Comparison of ENCODE assay signal across 13 cellular contexts in the genomic region with DNA sequence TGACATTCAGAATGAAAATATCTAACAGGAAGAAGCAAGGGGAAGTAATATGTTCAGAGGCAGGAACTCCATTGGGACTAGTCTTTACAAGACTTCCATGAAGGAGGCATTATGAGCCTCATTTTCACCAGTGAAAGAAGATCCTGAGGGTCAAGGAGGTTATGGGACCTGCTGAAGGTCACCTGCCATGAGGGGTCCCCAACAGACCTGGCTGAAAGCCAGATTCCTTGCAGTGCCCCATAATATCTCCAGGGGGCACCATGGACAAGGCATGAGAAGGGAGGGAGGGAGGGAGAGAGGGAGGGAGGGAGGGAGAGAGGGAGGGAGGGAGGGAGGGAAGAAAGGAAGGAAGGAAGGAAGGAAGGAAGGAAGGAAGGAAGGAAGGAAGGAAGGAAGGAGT. TPM values are rescaled to one million over a fixed set of nuclear protein-coding genes. Genes with fewer than 3 reads are reported as not detected.
DNase-seq lines count a peak whose midpoint lies in the region; ATAC-seq and TF ChIP-seq lines count a peak whose summit lies in the region.
"Had no signal": no experiment of that assay in that cellular context is flagged by ENCODE, and none has a peak within 500 bp of the region (broad histone marks: within the 10 kb centered on the region; RNA-seq: fewer than 3 reads in every experiment).

No MANE protein-coding gene starts in this region.

- peaks cover 0 to 28% of the 10 kb centered on the region in 2 experiments; a peak in 2 of 4 replicates for H3K4me1 ChIP-seq in SK-N-SH (ENCODE audit: control insufficient read depth in 1 of 2, insufficient read depth in 2 of 2, low read depth in 1 of 2, low read length in 1 of 2)
- H3K4me1 ChIP-seq in OCI-LY3 (ENCODE audit: low read length), result peaks cover 9% of the 10 kb centered on the region; the same call in 1 of the 2 replicates

- POLR2A ChIA-PET in SK-N-SH (lab: Yijun Ruan, JAX), result no interaction called here

- H3K9me3 ChIP-seq in SK-N-SH, result no peaks in the 10 kb centered on the region
- H3K9me3 ChIP-seq in OCI-LY3 (ENCODE audit: insufficient read depth, low read length), result no peaks in the 10 kb centered on the region
- no peaks in the 10 kb centered on the region for H3K9me3 ChIP-seq in MG63
- H3K9me3 ChIP-seq: heart right ventricle, upper lobe of left lung had no signal

- H3K79me2 ChIP-seq in SK-N-SH (ENCODE audit: insufficient read depth), result no peaks in the 10 kb centered on the region
- no peaks in the 10 kb centered on the region for H3K79me2 ChIP-seq in OCI-LY3 (ENCODE audit: low read length)

- H3K27ac ChIP-seq in SK-N-SH (ENCODE audit: low read depth in 2 of 2, low read length in 1 of 2), result no peak overlapping the region
- H3K27ac ChIP-seq in OCI-LY3 (ENCODE audit: low read length), result no peak overlapping the region
- H3K27ac ChIP-seq: heart right ventricle, upper lobe of left lung had no signal

- in situ Hi-C loops in GM13976 (cut with MboI; ENCODE audit: low sequenced_read_pairs, unreplicated experiment), result no loop called here

- no peaks in the 10 kb centered on the region for H3K9me2 ChIP-seq in SK-N-SH

- H3K27me3 ChIP-seq in SK-N-SH (ENCODE audit: insufficient read depth) (no peaks in the 10 kb centered on the region), OCI-LY3 (ENCODE audit: low read depth, low read length) (peaks cover 19% of the 10 kb centered on the region), MG63 (no peaks in the 10 kb centered on the region)
- H3K27me3 ChIP-seq: upper lobe of left lung had no signal

- no peak overlapping the region for H3K4me2 ChIP-seq in SK-N-SH
- H3K4me2 ChIP-seq in OCI-LY3 (ENCODE audit: low read length), result no peak overlapping the region

- peak; percentile 40 for TF ChIP-seq CTCF in SK-N-SH (IDR thresholded peaks at IDR 0.05)
- TF ChIP-seq CTCF in OCI-LY3 (IDR thresholded peaks at IDR 0.05; ENCODE audit: low read depth, low read length), result peak; percentile 20; the same call in 1 of the 2 replicates
- no peak for TF ChIP-seq CTCF in epithelial cell of esophagus (IDR thresholded peaks at IDR 0.05; ENCODE audit: insufficient read depth, low read depth, low read length, missing control alignments)
- no peak for TF ChIP-seq CTCF in GM13976 (IDR thresholded peaks at IDR 0.05; ENCODE audit: borderline replicate concordance, control extremely low read depth, extremely low read depth, insufficient read depth, missing control alignments)

- TF ChIP-seq EP300 in SK-N-SH (IDR thresholded peaks at IDR 0.05; ENCODE audit: borderline replicate concordance in 1 of 2, low read depth in 1 of 2, low read length in 1 of 2), result no peak

- no peak for ATAC-seq in SK-N-SH treated with all-trans-retinoic acid at 6 μM for 48 hours
- ATAC-seq: heart right ventricle, T-cell had no signal

- DNase-seq in SK-N-SH, result peak; percentile 55
- DNase-seq in epithelial cell of esophagus (ENCODE audit: low read depth), result peak; percentile 11
- no peak for DNase-seq in MG63
- no peak for DNase-seq in GM19238 (ENCODE audit: insufficient read length, low spot score)
- DNase-seq in NCI-H1048 (lab: John Stamatoyannopoulos, UW), result no peak
- no peak for DNase-seq in GM13976 (ENCODE audit: low spot score)
- DNase-seq: heart right ventricle, NCI-H1930, T-cell, upper lobe of left lung had no signal

- H4K20me1 ChIP-seq in SK-N-SH (ENCODE audit: insufficient read depth) (no peaks in the 10 kb centered on the region), OCI-LY3 (ENCODE audit: insufficient read depth, low read length) (no peaks in the 10 kb centered on the region)

- TF ChIP-seq RAD21 in SK-N-SH (IDR thresholded peaks at IDR 0.05; ENCODE audit: low read length), result peak; percentile 24; the same call in 1 of the 2 replicates

- H2AFZ ChIP-seq in SK-N-SH (ENCODE audit: low read depth), result no peak overlapping the region
- H2AFZ ChIP-seq in OCI-LY3 (ENCODE audit: low read depth, low read length), result no peak overlapping the region

- H3K4me3 ChIP-seq in SK-N-SH (ENCODE audit: low read depth in 2 of 2, low read length in 1 of 2) (no peak overlapping the region), OCI-LY3 (ENCODE audit: low read length) (no peak overlapping the region), epithelial cell of esophagus (ENCODE audit: low read length) (no peak overlapping the region), MG63 (no peak overlapping the region)
- H3K4me3 ChIP-seq: heart right ventricle, upper lobe of left lung had no signal

- H3K9ac ChIP-seq in SK-N-SH, result no peak overlapping the region
- H3K9ac ChIP-seq in OCI-LY3 (ENCODE audit: low read length), result no peak overlapping the region

- CTCF ChIA-PET in SK-N-SH (lab: Yijun Ruan, JAX), result interaction anchor here (1.6 to 2.6 kb wide), 2 partner anchors 20 to 53 kb away, joined by 4 to 8 read pairs; no protein-coding TSS in a partner anchor

- no peaks in the 10 kb centered on the region for H3K36me3 ChIP-seq in SK-N-SH (replicated peaks in 1 of 2; ENCODE audit: control insufficient read depth in 1 of 2, insufficient read depth in 2 of 2, low read length in 1 of 2)
- H3K36me3 ChIP-seq in OCI-LY3 (replicated peaks; ENCODE audit: low read depth, low read length), result no peaks in the 10 kb centered on the region
- no peaks in the 10 kb centered on the region for H3K36me3 ChIP-seq in MG63
- H3K36me3 ChIP-seq: heart right ventricle, upper lobe of left lung had no signal

- H3F3A ChIP-seq in SK-N-SH (replicated peaks; ENCODE audit: insufficient read depth), result peaks cover 23% of the 10 kb centered on the region

TF ChIP-seq in SK-N-SH, 30 proteins besides CTCF, POLR2A, EP300 and RAD21:
- TF ChIP-seq, protein P1, sequence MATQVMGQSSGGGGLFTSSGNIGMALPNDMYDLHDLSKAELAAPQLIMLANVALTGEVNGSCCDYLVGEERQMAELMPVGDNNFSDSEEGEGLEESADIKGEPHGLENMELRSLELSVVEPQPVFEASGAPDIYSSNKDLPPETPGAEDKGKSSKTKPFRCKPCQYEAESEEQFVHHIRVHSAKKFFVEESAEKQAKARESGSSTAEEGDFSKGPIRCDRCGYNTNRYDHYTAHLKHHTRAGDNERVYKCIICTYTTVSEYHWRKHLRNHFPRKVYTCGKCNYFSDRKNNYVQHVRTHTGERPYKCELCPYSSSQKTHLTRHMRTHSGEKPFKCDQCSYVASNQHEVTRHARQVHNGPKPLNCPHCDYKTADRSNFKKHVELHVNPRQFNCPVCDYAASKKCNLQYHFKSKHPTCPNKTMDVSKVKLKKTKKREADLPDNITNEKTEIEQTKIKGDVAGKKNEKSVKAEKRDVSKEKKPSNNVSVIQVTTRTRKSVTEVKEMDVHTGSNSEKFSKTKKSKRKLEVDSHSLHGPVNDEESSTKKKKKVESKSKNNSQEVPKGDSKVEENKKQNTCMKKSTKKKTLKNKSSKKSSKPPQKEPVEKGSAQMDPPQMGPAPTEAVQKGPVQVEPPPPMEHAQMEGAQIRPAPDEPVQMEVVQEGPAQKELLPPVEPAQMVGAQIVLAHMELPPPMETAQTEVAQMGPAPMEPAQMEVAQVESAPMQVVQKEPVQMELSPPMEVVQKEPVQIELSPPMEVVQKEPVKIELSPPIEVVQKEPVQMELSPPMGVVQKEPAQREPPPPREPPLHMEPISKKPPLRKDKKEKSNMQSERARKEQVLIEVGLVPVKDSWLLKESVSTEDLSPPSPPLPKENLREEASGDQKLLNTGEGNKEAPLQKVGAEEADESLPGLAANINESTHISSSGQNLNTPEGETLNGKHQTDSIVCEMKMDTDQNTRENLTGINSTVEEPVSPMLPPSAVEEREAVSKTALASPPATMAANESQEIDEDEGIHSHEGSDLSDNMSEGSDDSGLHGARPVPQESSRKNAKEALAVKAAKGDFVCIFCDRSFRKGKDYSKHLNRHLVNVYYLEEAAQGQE (IDR thresholded peaks at IDR 0.05; ENCODE audit: low read depth, low read length), result 0 out of 2 replicates have a peak, but pooled peaks have one; percentile 18
- TF ChIP-seq MEF2A (IDR thresholded peaks at IDR 0.05; ENCODE audit: borderline replicate concordance, low read depth) (no peak), RXRA (IDR thresholded peaks at IDR 0.05; ENCODE audit: borderline replicate concordance, low read depth) (no peak)

TF ChIP-seq in SK-N-SH treated with all-trans-retinoic acid at 6 μM for 48 hours, 23 proteins besides CTCF, POLR2A, EP300 and RAD21:
- TF ChIP-seq PPARA (CRISPR knock-in tag; IDR thresholded peaks at IDR 0.05; ENCODE audit: borderline replicate concordance), result no peak
- TF ChIP-seq, protein P2, sequence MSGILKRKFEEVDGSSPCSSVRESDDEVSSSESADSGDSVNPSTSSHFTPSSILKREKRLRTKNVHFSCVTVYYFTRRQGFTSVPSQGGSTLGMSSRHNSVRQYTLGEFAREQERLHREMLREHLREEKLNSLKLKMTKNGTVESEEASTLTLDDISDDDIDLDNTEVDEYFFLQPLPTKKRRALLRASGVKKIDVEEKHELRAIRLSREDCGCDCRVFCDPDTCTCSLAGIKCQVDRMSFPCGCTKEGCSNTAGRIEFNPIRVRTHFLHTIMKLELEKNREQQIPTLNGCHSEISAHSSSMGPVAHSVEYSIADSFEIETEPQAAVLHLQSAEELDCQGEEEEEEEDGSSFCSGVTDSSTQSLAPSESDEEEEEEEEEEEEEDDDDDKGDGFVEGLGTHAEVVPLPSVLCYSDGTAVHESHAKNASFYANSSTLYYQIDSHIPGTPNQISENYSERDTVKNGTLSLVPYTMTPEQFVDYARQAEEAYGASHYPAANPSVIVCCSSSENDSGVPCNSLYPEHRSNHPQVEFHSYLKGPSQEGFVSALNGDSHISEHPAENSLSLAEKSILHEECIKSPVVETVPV (CRISPR knock-in tag; IDR thresholded peaks at IDR 0.05), result no peak
- no peak for TF ChIP-seq TCF4 (CRISPR knock-in tag; IDR thresholded peaks at IDR 0.05; ENCODE audit: borderline replicate concordance)
- no peak for TF ChIP-seq ZC3H10 (CRISPR knock-in tag; IDR thresholded peaks at IDR 0.05)

RNA-seq across cellular contexts. Expression of a gene that starts 27.9 kb away (rescaled TPM):
- 0.33 and 0.50 TPM in 2 replicates for polyA plus RNA-seq in SK-N-SH (2012; rRNA removed)
- 0.34 and 0.40 TPM in 2 replicates for polyA plus RNA-seq in SK-N-SH (2012; cell fraction: cytosol; rRNA removed)
- polyA plus RNA-seq in SK-N-SH (2012; cell fraction: nucleus; rRNA removed), result 0.69 and 0.86 TPM in 2 replicates
- 0.69 TPM in 1 of 2 replicates, not detected in the other for total RNA-seq in MG63 (2014; rRNA removed; shearing (Covaris generic); ENCODE audit: low replicate concordance)
- total RNA-seq: lung microvascular endothelial cell had no signal

Comparison
In these comparisons a context has a peak if more than half of its experiments do, and no peak if none do; other contexts are left out.
1. DNase-seq: peak in SK-N-SH (single experiment) and epithelial cell of esophagus (single experiment); none in MG63 (single experiment), GM19238 (single experiment), NCI-H1048 (single experiment) and GM13976 (single experiment).
2. CTCF ChIP-seq: peak in SK-N-SH (single experiment) and OCI-LY3 (single experiment); none in epithelial cell of esophagus (single experiment) and GM13976 (single experiment).